Comparison of ENCODE assay signal across 8 cellular contexts in genomic region chr7:137727413-137727812, GRCh38.
"Had no signal": no experiment of that assay in that cellular context is flagged by ENCODE, and none has a peak within 500 bp of the region (broad histone marks: within the 10 kb centered on the region; RNA-seq: fewer than 3 reads in every experiment).

No MANE protein-coding gene starts in this region.

- H3K27ac ChIP-seq: HL-60 had no signal

- DNase-seq: H9, HFFc6, KG1 had no signal

- ATAC-seq: GM23338, HCT116, HepG2, K562 had no signal

- H3K4me3 ChIP-seq: GM23338, K562 had no signal

- H3K4me2 ChIP-seq: GM23338 had no signal

- H2AFZ ChIP-seq: GM23338 had no signal
